Comparison of ENCODE assay signal across 17 cellular contexts in the genomic region with DNA sequence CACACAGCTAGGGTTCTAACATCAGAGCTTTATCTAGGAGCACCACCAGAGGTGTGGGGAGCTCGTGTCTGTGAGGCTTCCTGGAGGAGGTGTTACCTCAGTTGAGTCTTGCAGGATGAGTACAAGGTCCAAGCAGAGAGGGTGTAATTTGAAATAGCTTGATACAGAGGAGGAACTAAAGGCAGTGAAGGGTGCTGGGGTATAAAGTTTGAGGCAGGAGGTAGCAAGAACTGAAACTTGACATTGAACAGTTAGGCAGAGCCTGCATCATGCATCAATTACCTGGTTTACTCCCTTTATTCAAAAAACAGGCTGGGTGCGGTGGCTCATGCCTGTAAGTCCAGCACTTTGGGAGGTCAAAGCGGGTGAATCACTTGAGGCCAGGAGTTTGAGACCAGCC.
DNase-seq lines count a peak whose midpoint lies in the region; ATAC-seq and TF ChIP-seq lines count a peak whose summit lies in the region.
"Had no signal": no experiment of that assay in that cellular context is flagged by ENCODE, and none has a peak within 500 bp of the region (broad histone marks: within the 10 kb centered on the region; RNA-seq: fewer than 3 reads in every experiment).

No MANE protein-coding gene starts in this region.

- peaks cover 5% of the 10 kb centered on the region for H3F3A ChIP-seq in neural progenitor cell (ENCODE audit: low read depth)

- POLR2A ChIA-PET in WTC11 (lab: Charles Lee): no interaction called here

- H3K27ac Mint-ChIP-seq in WTC11 (peak overlapping the region; percentile 32; the same call in 1 of the 2 replicates), neural progenitor cell (peak overlapping the region; percentile 59)
- peak overlapping the region in 1 of 2 donors; percentile 29 for H3K27ac Mint-ChIP-seq in effector memory CD8-positive, alpha-beta T cell
- H3K27ac Mint-ChIP-seq: CD4-positive, CD25-positive, alpha-beta regulatory T cell had no signal

- H3K9me3 ChIP-seq in neural progenitor cell (ENCODE audit: low read depth): no peaks in the 10 kb centered on the region
- H3K9me3 ChIP-seq: HAP-1 had no signal

- H3K4me3 Mint-ChIP-seq in WTC11: no peak overlapping the region
- no peak overlapping the region for H3K4me3 Mint-ChIP-seq in neural progenitor cell
- H3K4me3 Mint-ChIP-seq in effector memory CD8-positive, alpha-beta T cell: no peak overlapping the region
- H3K4me3 Mint-ChIP-seq: CD4-positive, CD25-positive, alpha-beta regulatory T cell had no signal

- H3K4me1 ChIP-seq in neural progenitor cell: peaks cover 26% of the 10 kb centered on the region
- H3K4me1 ChIP-seq: BLaER1 treated with 17β-estradiol and CSF1 and Interleukin-3, amounts not matched to agents 10 nM and 100 nM; HAP-1 had no signal

- no peak overlapping the region for H2AFZ ChIP-seq in neural progenitor cell (replicated peaks)

- no peaks in the 10 kb centered on the region for H3K27me3 ChIP-seq in neural progenitor cell
- H3K27me3 ChIP-seq: BLaER1 treated with 17β-estradiol and CSF1 and Interleukin-3, amounts not matched to agents 10 nM and 100 nM had no signal

- no peak overlapping the region for H3K27ac ChIP-seq in neural progenitor cell
- H3K27ac ChIP-seq: BLaER1 treated with 17β-estradiol and CSF1 and Interleukin-3, amounts not matched to agents 10 nM and 100 nM had no signal

- H3K27me3 Mint-ChIP-seq in WTC11 (ENCODE audit: low read depth): no peaks in the 10 kb centered on the region
- peaks cover 6% of the 10 kb centered on the region for H3K27me3 Mint-ChIP-seq in neural progenitor cell (ENCODE audit: insufficient read depth, low read depth)
- no peaks in the 10 kb centered on the region for H3K27me3 Mint-ChIP-seq in effector memory CD8-positive, alpha-beta T cell

- ATAC-seq in GM18868 (IDR thresholded peaks at IDR 0.05; ENCODE audit: unreplicated experiment): peak; percentile 85
- no peak for ATAC-seq in WTC11
- ATAC-seq in effector memory CD8-positive, alpha-beta T cell (replicated peaks): no peak
- ATAC-seq in GM21423 (IDR thresholded peaks at IDR 0.05; ENCODE audit: unreplicated experiment): no peak
- ATAC-seq: HepG2 had no signal

- H4K20me1 ChIP-seq in neural progenitor cell (ENCODE audit: low read depth): no peaks in the 10 kb centered on the region
- H4K20me1 ChIP-seq: BLaER1 treated with 17β-estradiol and CSF1 and Interleukin-3, amounts not matched to agents 10 nM and 100 nM had no signal

- no peaks in the 10 kb centered on the region for H3K79me2 ChIP-seq in neural progenitor cell (ENCODE audit: low read depth)

- H3K4me1 Mint-ChIP-seq in WTC11 (peaks cover 57% of the 10 kb centered on the region), neural progenitor cell (peaks cover 9% of the 10 kb centered on the region)
- H3K4me1 Mint-ChIP-seq in effector memory CD8-positive, alpha-beta T cell (ENCODE audit: low read depth in 2 of 2): peaks cover 0 to 2% of the 10 kb centered on the region in 2 donors

- CTCF ChIA-PET in WTC11 (lab: Charles Lee): interaction anchor here (0.7 to 1.0 kb wide), 2 partner anchors 27 to 236 kb away, joined by 3 read pairs; no protein-coding TSS in a partner anchor

- peaks cover 43% of the 10 kb centered on the region for H3K36me3 Mint-ChIP-seq in WTC11
- H3K36me3 Mint-ChIP-seq in neural progenitor cell: peaks cover 37% of the 10 kb centered on the region
- H3K36me3 Mint-ChIP-seq in effector memory CD8-positive, alpha-beta T cell (ENCODE audit: insufficient read depth): no peaks in the 10 kb centered on the region

- TF ChIP-seq CTCF in WTC11 (IDR thresholded peaks at IDR 0.05) (no peak), neural progenitor cell (IDR thresholded peaks at IDR 0.05) (no peak)

- no peak overlapping the region for H3K9ac ChIP-seq in neural progenitor cell
- H3K9ac ChIP-seq: BLaER1 treated with 17β-estradiol and CSF1 and Interleukin-3, amounts not matched to agents 10 nM and 100 nM had no signal

- no peak overlapping the region for H3K4me2 ChIP-seq in neural progenitor cell
- H3K4me2 ChIP-seq: BLaER1 treated with 17β-estradiol and CSF1 and Interleukin-3, amounts not matched to agents 10 nM and 100 nM had no signal

- H3K36me3 ChIP-seq in neural progenitor cell: peaks cover 3% of the 10 kb centered on the region
- H3K36me3 ChIP-seq: HAP-1 had no signal

- DNase-seq in WTC11 (ENCODE audit: low spot score) (no peak), germinal center (ENCODE audit: low spot score) (peak; percentile 51), neural progenitor cell (ENCODE audit: low spot score) (no peak), dedifferentiated amniotic fluid mesenchymal stem cell (ENCODE audit: extremely low spot score) (no peak)
- DNase-seq in effector memory CD8-positive, alpha-beta T cell: no peak
- DNase-seq in stimulated activated CD4-positive, alpha-beta T cell treated with anti-CD3 and anti-CD28 coated beads, Interleukin-4, amount 100 ng/mL, for 1 hour: no peak
- DNase-seq: 8988T; AML-193; CD4-positive, CD25-positive, alpha-beta regulatory T cell; DMS53; GF-D8; GOT3 had no signal

- no peak overlapping the region for H3K4me3 ChIP-seq in neural progenitor cell
- H3K4me3 ChIP-seq: BLaER1 treated with 17β-estradiol and CSF1 and Interleukin-3, amounts not matched to agents 10 nM and 100 nM; HAP-1 had no signal

- H3K9me3 Mint-ChIP-seq in WTC11 (peaks cover 10% of the 10 kb centered on the region), neural progenitor cell (peaks cover 7% of the 10 kb centered on the region)
- H3K9me3 Mint-ChIP-seq in effector memory CD8-positive, alpha-beta T cell: no peaks in the 10 kb centered on the region

TF ChIP-seq in WTC11, 78 proteins besides CTCF, POLR2A, EP300 and RAD21:
- TF ChIP-seq, protein P1, sequence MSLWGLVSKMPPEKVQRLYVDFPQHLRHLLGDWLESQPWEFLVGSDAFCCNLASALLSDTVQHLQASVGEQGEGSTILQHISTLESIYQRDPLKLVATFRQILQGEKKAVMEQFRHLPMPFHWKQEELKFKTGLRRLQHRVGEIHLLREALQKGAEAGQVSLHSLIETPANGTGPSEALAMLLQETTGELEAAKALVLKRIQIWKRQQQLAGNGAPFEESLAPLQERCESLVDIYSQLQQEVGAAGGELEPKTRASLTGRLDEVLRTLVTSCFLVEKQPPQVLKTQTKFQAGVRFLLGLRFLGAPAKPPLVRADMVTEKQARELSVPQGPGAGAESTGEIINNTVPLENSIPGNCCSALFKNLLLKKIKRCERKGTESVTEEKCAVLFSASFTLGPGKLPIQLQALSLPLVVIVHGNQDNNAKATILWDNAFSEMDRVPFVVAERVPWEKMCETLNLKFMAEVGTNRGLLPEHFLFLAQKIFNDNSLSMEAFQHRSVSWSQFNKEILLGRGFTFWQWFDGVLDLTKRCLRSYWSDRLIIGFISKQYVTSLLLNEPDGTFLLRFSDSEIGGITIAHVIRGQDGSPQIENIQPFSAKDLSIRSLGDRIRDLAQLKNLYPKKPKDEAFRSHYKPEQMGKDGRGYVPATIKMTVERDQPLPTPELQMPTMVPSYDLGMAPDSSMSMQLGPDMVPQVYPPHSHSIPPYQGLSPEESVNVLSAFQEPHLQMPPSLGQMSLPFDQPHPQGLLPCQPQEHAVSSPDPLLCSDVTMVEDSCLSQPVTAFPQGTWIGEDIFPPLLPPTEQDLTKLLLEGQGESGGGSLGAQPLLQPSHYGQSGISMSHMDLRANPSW (CRISPR knock-in tag; conservative IDR thresholded peaks at IDR 0.05; ENCODE audit: low read depth): no peak
- TF ChIP-seq NFYB (CRISPR knock-in tag; conservative IDR thresholded peaks at IDR 0.05; ENCODE audit: low read depth) (no peak), TCF7 (CRISPR knock-in tag; IDR thresholded peaks at IDR 0.05; ENCODE audit: low read depth) (no peak), ZBTB21 (CRISPR knock-in tag; IDR thresholded peaks at IDR 0.05; ENCODE audit: borderline replicate concordance) (no peak), CREM (CRISPR knock-in tag; IDR thresholded peaks at IDR 0.05) (no peak), MXD4 (CRISPR knock-in tag; IDR thresholded peaks at IDR 0.05; ENCODE audit: borderline replicate concordance) (no peak), MAX (CRISPR knock-in tag; IDR thresholded peaks at IDR 0.05) (no peak)
- TF ChIP-seq, protein P2, sequence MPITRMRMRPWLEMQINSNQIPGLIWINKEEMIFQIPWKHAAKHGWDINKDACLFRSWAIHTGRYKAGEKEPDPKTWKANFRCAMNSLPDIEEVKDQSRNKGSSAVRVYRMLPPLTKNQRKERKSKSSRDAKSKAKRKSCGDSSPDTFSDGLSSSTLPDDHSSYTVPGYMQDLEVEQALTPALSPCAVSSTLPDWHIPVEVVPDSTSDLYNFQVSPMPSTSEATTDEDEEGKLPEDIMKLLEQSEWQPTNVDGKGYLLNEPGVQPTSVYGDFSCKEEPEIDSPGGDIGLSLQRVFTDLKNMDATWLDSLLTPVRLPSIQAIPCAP (CRISPR knock-in tag; IDR thresholded peaks at IDR 0.05): no peak
- TF ChIP-seq, protein P3, sequence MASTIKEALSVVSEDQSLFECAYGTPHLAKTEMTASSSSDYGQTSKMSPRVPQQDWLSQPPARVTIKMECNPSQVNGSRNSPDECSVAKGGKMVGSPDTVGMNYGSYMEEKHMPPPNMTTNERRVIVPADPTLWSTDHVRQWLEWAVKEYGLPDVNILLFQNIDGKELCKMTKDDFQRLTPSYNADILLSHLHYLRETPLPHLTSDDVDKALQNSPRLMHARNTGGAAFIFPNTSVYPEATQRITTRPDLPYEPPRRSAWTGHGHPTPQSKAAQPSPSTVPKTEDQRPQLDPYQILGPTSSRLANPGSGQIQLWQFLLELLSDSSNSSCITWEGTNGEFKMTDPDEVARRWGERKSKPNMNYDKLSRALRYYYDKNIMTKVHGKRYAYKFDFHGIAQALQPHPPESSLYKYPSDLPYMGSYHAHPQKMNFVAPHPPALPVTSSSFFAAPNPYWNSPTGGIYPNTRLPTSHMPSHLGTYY (CRISPR knock-in tag; IDR thresholded peaks at IDR 0.05): no peak
- TF ChIP-seq, protein P4, sequence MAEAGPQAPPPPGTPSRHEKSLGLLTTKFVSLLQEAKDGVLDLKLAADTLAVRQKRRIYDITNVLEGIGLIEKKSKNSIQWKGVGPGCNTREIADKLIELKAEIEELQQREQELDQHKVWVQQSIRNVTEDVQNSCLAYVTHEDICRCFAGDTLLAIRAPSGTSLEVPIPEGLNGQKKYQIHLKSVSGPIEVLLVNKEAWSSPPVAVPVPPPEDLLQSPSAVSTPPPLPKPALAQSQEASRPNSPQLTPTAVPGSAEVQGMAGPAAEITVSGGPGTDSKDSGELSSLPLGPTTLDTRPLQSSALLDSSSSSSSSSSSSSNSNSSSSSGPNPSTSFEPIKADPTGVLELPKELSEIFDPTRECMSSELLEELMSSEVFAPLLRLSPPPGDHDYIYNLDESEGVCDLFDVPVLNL (CRISPR knock-in tag; IDR thresholded peaks at IDR 0.05; ENCODE audit: borderline replicate concordance, low read depth): no peak
